Comparison of ENCODE assay signal across 19 cellular contexts in genomic region chr17:3600529-3601205, GRCh38. TPM values are rescaled to one million over a fixed set of nuclear protein-coding genes. Genes with fewer than 3 reads are reported as not detected.
DNase-seq lines count a peak whose midpoint lies in the region; ATAC-seq, FAIRE-seq and TF ChIP-seq lines count a peak whose summit lies in the region.
"Had no signal": no experiment of that assay in that cellular context is flagged by ENCODE, and none has a peak within 500 bp of the region (broad histone marks: within the 10 kb centered on the region; RNA-seq: fewer than 3 reads in every experiment).

No MANE protein-coding gene starts in this region.

- peak overlapping the region; percentile 11 for H2AFZ ChIP-seq in IMR-90 (replicated peaks; ENCODE audit: low read length, poor library complexity)

- peaks cover 5% of the 10 kb centered on the region; the same call in 1 of the 2 replicates for H3K9me1 ChIP-seq in IMR-90 (ENCODE audit: insufficient read depth, low read length)

- no peak overlapping the region for H2AK9ac ChIP-seq in IMR-90 (replicated peaks; ENCODE audit: low read depth, low read length, poor library complexity)

- no peak overlapping the region for H3K56ac ChIP-seq in IMR-90 (ENCODE audit: extremely low read depth, insufficient read depth, low read length)

- FAIRE-seq in small intestine (lab: Jason Lieb, UNC): no peak
- FAIRE-seq: GM12878, H1 had no signal

- no peaks in the 10 kb centered on the region for H3K9me3 Mint-ChIP-seq in nephron progenitor cell
- H3K9me3 Mint-ChIP-seq: CD4-positive, CD25-positive, alpha-beta regulatory T cell; CD8-positive, alpha-beta memory T cell had no signal

- no peak overlapping the region for H3K23ac ChIP-seq in IMR-90 (ENCODE audit: low read depth, low read length)

- no peak overlapping the region for H3K4me2 ChIP-seq in IMR-90 (ENCODE audit: low read depth, low read length)

- intact Hi-C loops in left cardiac atrium (cut with DNase I) (no loop called here), left ventricle myocardium inferior (cut with micrococcal nuclease) (no loop called here), IMR-90 (cut with micrococcal nuclease) (no loop called here)

- no peak for TF ChIP-seq RAD21 in IMR-90 (IDR thresholded peaks at IDR 0.05; ENCODE audit: low read length)

- no peaks in the 10 kb centered on the region for H3K27me3 Mint-ChIP-seq in nephron progenitor cell (ENCODE audit: low read depth, poor library complexity)
- H3K27me3 Mint-ChIP-seq: B cell; CD4-positive, CD25-positive, alpha-beta regulatory T cell; CD8-positive, alpha-beta memory T cell had no signal

- peaks cover 29% of the 10 kb centered on the region for H3K36me3 Mint-ChIP-seq in nephron progenitor cell (ENCODE audit: low read depth)
- H3K36me3 Mint-ChIP-seq: CD4-positive, CD25-positive, alpha-beta regulatory T cell had no signal

- H2AK5ac ChIP-seq in IMR-90 (ENCODE audit: low read depth, low read length): no peak overlapping the region

- ATAC-seq in left cardiac atrium (no peak), IMR-90 (ENCODE audit: low read depth) (no peak)
- ATAC-seq: GM12878 had no signal

- peaks cover 15% of the 10 kb centered on the region for H3K4me1 Mint-ChIP-seq in nephron progenitor cell
- H3K4me1 Mint-ChIP-seq: CD4-positive, CD25-positive, alpha-beta regulatory T cell; CD8-positive, alpha-beta memory T cell had no signal

- CTCF ChIA-PET in IMR-90 (lab: Yijun Ruan, JAX): interaction anchor here (0.6 kb wide), 2 partner anchors 129 to 228 kb away, joined by 3 read pairs; no protein-coding TSS in a partner anchor

- H2BK5ac ChIP-seq in IMR-90 (ENCODE audit: low read depth, low read length, poor library complexity, severe bottlenecking): no peak overlapping the region

- no peaks in the 10 kb centered on the region for H3K79me1 ChIP-seq in IMR-90 (ENCODE audit: low read depth in 1 of 2, low read length in 2 of 2)

- H3K4me3 ChIP-seq in left ventricle myocardium inferior (no peak overlapping the region), IMR-90 (ENCODE audit: insufficient read depth, low read depth, low read length) (no peak overlapping the region), BE2C (ENCODE audit: low read depth, low read length) (no peak overlapping the region), small intestine (ENCODE audit: low read depth in 1 of 2, low read length in 2 of 2) (no peak overlapping the region)
- H3K4me3 ChIP-seq: GM12878 had no signal

- H3K27ac ChIP-seq in left ventricle myocardium inferior (replicated peaks) (no peak overlapping the region), IMR-90 (ENCODE audit: insufficient read depth, low read length) (no peak overlapping the region), small intestine (ENCODE audit: low read depth in 1 of 2, low read length in 1 of 2) (no peak overlapping the region)

- WGBS in IMR-90 (ENCODE audit: extremely low coverage in 2 of 2, insufficient read length in 1 of 2), 2 experiments: 97% methylated on average over 13 of the region's 15 CpGs; no CpG with 5 or more reads in 1 of the 2 experiments
- WGBS in small intestine, 3 donors: 88 to 90% (median 90%) methylated on average over 15 of the region's 15 CpGs

- no peak for TF ChIP-seq POLR2A in IMR-90 (IDR thresholded peaks at IDR 0.05; ENCODE audit: low read depth, low read length)

- in situ Hi-C loops in IMR-90 (cut with MboI; ENCODE audit: low sequenced_read_pairs): no loop called here

- H4K20me1 ChIP-seq in IMR-90 (ENCODE audit: insufficient read depth, low read length): peaks cover 3% of the 10 kb centered on the region; the same call in 1 of the 2 replicates

- no peak overlapping the region for H2BK20ac ChIP-seq in IMR-90 (ENCODE audit: low read depth, low read length)

- H3K4me1 ChIP-seq in left ventricle myocardium inferior (no peaks in the 10 kb centered on the region), IMR-90 (ENCODE audit: control insufficient read depth, insufficient read depth, low read length) (peaks cover 4% of the 10 kb centered on the region), BE2C (no peaks in the 10 kb centered on the region), small intestine (ENCODE audit: control insufficient read depth in 2 of 2, insufficient read depth in 1 of 2, low read depth in 1 of 2, low read length in 1 of 2) (no peaks in the 10 kb centered on the region)

- no peak overlapping the region for H3K4me3 Mint-ChIP-seq in nephron progenitor cell
- H3K4me3 Mint-ChIP-seq: B cell; CD4-positive, CD25-positive, alpha-beta regulatory T cell; CD8-positive, alpha-beta memory T cell had no signal

- no peak overlapping the region for H3K4ac ChIP-seq in IMR-90 (ENCODE audit: low read depth, low read length)

- H2BK120ac ChIP-seq in IMR-90 (ENCODE audit: low read depth, low read length): no peak overlapping the region

- no peak overlapping the region for H3K18ac ChIP-seq in IMR-90 (ENCODE audit: low read depth, low read length)

- H4K5ac ChIP-seq in IMR-90 (ENCODE audit: low read depth, low read length): no peak overlapping the region

- peak; percentile 7 for DNase-seq in left cardiac atrium
- no peak for DNase-seq in left ventricle myocardium inferior
- DNase-seq in IMR-90: no peak
- DNase-seq in nephron progenitor cell: no peak
- DNase-seq in SKM-1 treated with dmso at 0.1 percent for 144 hours (lab: John Stamatoyannopoulos, UW; ENCODE audit: unreplicated experiment): no peak
- no peak for DNase-seq in BE2C
- no peak for DNase-seq in small intestine
- DNase-seq: C1 segment of cervical spinal cord; CD4-positive, CD25-positive, alpha-beta regulatory T cell; CD8-positive, alpha-beta memory T cell; COR-L47; DMS 273 treated with DMSO at 0.1 percent for 48 hours; DMS53; DND-41; EL; HCEC 1CT had no signal

- H3K27me3 ChIP-seq in left ventricle myocardium inferior (ENCODE audit: low read depth) (no peaks in the 10 kb centered on the region), IMR-90 (ENCODE audit: control insufficient read depth, insufficient read depth, low read length) (no peaks in the 10 kb centered on the region), BE2C (no peaks in the 10 kb centered on the region), small intestine (ENCODE audit: control insufficient read depth in 2 of 2, insufficient read depth in 2 of 2, low read length in 2 of 2) (no peaks in the 10 kb centered on the region)

- no peak overlapping the region for H4K91ac ChIP-seq in IMR-90 (ENCODE audit: insufficient read depth, low read depth, low read length)

- H3K27ac Mint-ChIP-seq in nephron progenitor cell: peak overlapping the region; percentile 86
- H3K27ac Mint-ChIP-seq: B cell; CD4-positive, CD25-positive, alpha-beta regulatory T cell had no signal

- H3K36me3 ChIP-seq in left ventricle myocardium inferior (peaks cover 4% of the 10 kb centered on the region), IMR-90 (ENCODE audit: control insufficient read depth, insufficient read depth, low read length) (no peaks in the 10 kb centered on the region), BE2C (no peaks in the 10 kb centered on the region), small intestine (ENCODE audit: control insufficient read depth in 2 of 2, insufficient read depth in 2 of 2, low read length in 2 of 2) (peaks cover 0 to 3% of the 10 kb centered on the region in 2 donors)

- H4K8ac ChIP-seq in IMR-90 (ENCODE audit: low read depth in 2 of 2, low read length in 2 of 2): no peak overlapping the region

- no TSS peak for BruUV-seq in IMR-90 (replicated peaks; lab: Mats Ljungman, UMichigan)

- POLR2A ChIA-PET in IMR-90 (lab: Charles Lee; ENCODE audit: unreplicated experiment): interaction anchor here (0.6 kb wide), 2 partner anchors 10 to 67 kb away, joined by 3 read pairs; no protein-coding TSS in a partner anchor

- no peak overlapping the region for H3K14ac ChIP-seq in IMR-90 (replicated peaks; ENCODE audit: low read depth, low read length)

- no peak overlapping the region for H2BK15ac ChIP-seq in IMR-90 (ENCODE audit: low read depth, low read length)

- dilution Hi-C loops in IMR-90 (cut with HindIII; ENCODE audit: low sequenced_read_pairs, unreplicated experiment): no loop called here

- H3K9me3 ChIP-seq in left ventricle myocardium inferior (replicated peaks) (no peaks in the 10 kb centered on the region), IMR-90 (ENCODE audit: control insufficient read depth, insufficient read depth, low read length) (no peaks in the 10 kb centered on the region), BE2C (no peaks in the 10 kb centered on the region), small intestine (ENCODE audit: control insufficient read depth, low read depth) (no peaks in the 10 kb centered on the region)

- H3K9ac ChIP-seq in IMR-90 (ENCODE audit: low read depth, low read length): no peak overlapping the region

- TF ChIP-seq CTCF in left ventricle myocardium inferior (IDR thresholded peaks at IDR 0.05; ENCODE audit: borderline replicate concordance): no peak
- no peak for TF ChIP-seq CTCF in IMR-90 (conservative IDR thresholded peaks at IDR 0.05; ENCODE audit: low read depth, low read length)
- TF ChIP-seq CTCF in nephron progenitor cell (IDR thresholded peaks at IDR 0.05): no peak
- TF ChIP-seq CTCF in BE2C (IDR thresholded peaks at IDR 0.05; ENCODE audit: low read depth, low read length): no peak

RNA-seq across cellular contexts. Expression of gene TRPV1, which starts 8.5 kb away (rescaled TPM):
- total RNA-seq in left cardiac atrium (1 to 10 TPM; 3.3 to 3.4 TPM), left ventricle myocardium inferior (4.3 TPM), IMR-90 (2012; rRNA removed) (0.28 and 0.54 TPM in 2 replicates)
- polyA plus RNA-seq in IMR-90 (2012; rRNA removed) (1.5 and 1.9 TPM in 2 replicates), small intestine (10 to 100 TPM in 2 of 3 donors, 1 to 10 TPM in 1; 4.4 to 20.8 (median 11.3) TPM)
- 0.74 and 0.99 TPM in 2 replicates for polyA plus RNA-seq in IMR-90 (2012; cell fraction: cytosol; rRNA removed)
- 14.3 and 14.8 TPM in 2 replicates for polyA plus RNA-seq in IMR-90 (2012; cell fraction: nucleus; rRNA removed; ENCODE audit: low replicate concordance)
- 0.22 TPM for polyA plus RNA-seq in BE2C (2012; ENCODE audit: insufficient read depth, insufficient read length, low read depth)

RNA-seq across cellular contexts. Expression of gene SHPK, which starts 35.4 kb away (rescaled TPM):
- total RNA-seq in left cardiac atrium: 1 to 10 TPM; 4.6 to 6.1 TPM
- total RNA-seq in left ventricle myocardium inferior: 4.0 TPM
- total RNA-seq in IMR-90 (2012; rRNA removed): 12.8 and 14.3 TPM in 2 replicates
- polyA plus RNA-seq in IMR-90 (2012; rRNA removed): 10.7 and 11.1 TPM in 2 replicates
- 7.5 and 9.2 TPM in 2 replicates for polyA plus RNA-seq in IMR-90 (2012; cell fraction: cytosol; rRNA removed)
- 20.4 and 20.5 TPM in 2 replicates for polyA plus RNA-seq in IMR-90 (2012; cell fraction: nucleus; rRNA removed; ENCODE audit: low replicate concordance)
- 5.4 TPM for polyA plus RNA-seq in BE2C (2012; ENCODE audit: insufficient read depth, insufficient read length, low read depth)
- 10 to 100 TPM; 12.7 to 21.9 (median 16.5) TPM for polyA plus RNA-seq in small intestine

RNA-seq across cellular contexts. Expression of gene CTNS, which starts 35.9 kb away (rescaled TPM):
- total RNA-seq in left cardiac atrium (1 to 10 TPM; 8.3 to 9.6 TPM), left ventricle myocardium inferior (6.2 TPM), IMR-90 (2012; rRNA removed) (4.7 and 6.9 TPM in 2 replicates)
- polyA plus RNA-seq in IMR-90 (2012; rRNA removed) (4.7 and 5.3 TPM in 2 replicates), small intestine (1 to 10 TPM; 5.4 to 8.0 (median 5.9) TPM)
- polyA plus RNA-seq in IMR-90 (2012; cell fraction: cytosol; rRNA removed): 3.1 and 5.1 TPM in 2 replicates
- polyA plus RNA-seq in IMR-90 (2012; cell fraction: nucleus; rRNA removed; ENCODE audit: low replicate concordance): 8.7 and 9.4 TPM in 2 replicates
- 2.3 TPM for polyA plus RNA-seq in BE2C (2012; ENCODE audit: insufficient read depth, insufficient read length, low read depth)

RNA-seq across cellular contexts. Expression of gene TRPV3, which starts 43.1 kb away (rescaled TPM):
- 1 to 10 TPM; 1.2 to 2.1 TPM for total RNA-seq in left cardiac atrium
- total RNA-seq in left ventricle myocardium inferior: 1.0 TPM
- under 0.01 and 0.18 TPM in 2 replicates for total RNA-seq in IMR-90 (2012; rRNA removed)
- 0.10 and 0.26 TPM in 2 replicates for polyA plus RNA-seq in IMR-90 (2012; rRNA removed)
- 0.03 and 0.14 TPM in 2 replicates for polyA plus RNA-seq in IMR-90 (2012; cell fraction: cytosol; rRNA removed)
- polyA plus RNA-seq in IMR-90 (2012; cell fraction: nucleus; rRNA removed; ENCODE audit: low replicate concordance): 0.59 and 1.5 TPM in 2 replicates
- polyA plus RNA-seq in BE2C (2012; ENCODE audit: insufficient read depth, insufficient read length, low read depth): 0.28 TPM
- polyA plus RNA-seq in small intestine: 1 to 10 TPM; 1.1 to 9.4 (median 5.4) TPM
